26 cellular contexts compared by ENCODE assay signal in genomic region chr13:50094615-50095293, GRCh38.
A peak's percentile ranks its signal among the peaks of the same experiment; 100 is the strongest.
DNase-seq lines count a peak whose midpoint lies in the region; ATAC-seq and TF ChIP-seq lines count a peak whose summit lies in the region.
"Had no signal": no experiment of that assay in that cellular context is flagged by ENCODE, and none has a peak within 500 bp of the region (broad histone marks: within the 10 kb centered on the region; RNA-seq: fewer than 3 reads in every experiment).

No MANE protein-coding gene starts in this region.

- TF ChIP-seq CTCF in MCF 10A (IDR thresholded peaks at IDR 0.05; ENCODE audit: unreplicated experiment) (no peak), breast epithelium (IDR thresholded peaks at IDR 0.05) (no peak), PC-3 (conservative IDR thresholded peaks at IDR 0.05; ENCODE audit: low read depth, low read length) (no peak), fibroblast of the aortic adventitia (IDR thresholded peaks at IDR 0.05; ENCODE audit: insufficient read depth, low read length) (no peak)

- peaks cover 0 to 5% of the 10 kb centered on the region in 2 donors for H3K9me3 ChIP-seq in breast epithelium
- peaks cover 10% of the 10 kb centered on the region for H3K9me3 ChIP-seq in PC-3 (ENCODE audit: low read length)

- DNase-seq in MCF 10A (ENCODE audit: unreplicated experiment) (peak; percentile 10), breast epithelium (ENCODE audit: low spot score in 2 of 2) (no peak), PC-3 (peak; percentile 50), fibroblast of the aortic adventitia (ENCODE audit: low read depth) (peak; percentile 10), SKM-1 (lab: John Stamatoyannopoulos, UW; ENCODE audit: unreplicated experiment) (no peak), mesenteric fat pad (ENCODE audit: low spot score) (no peak)
- no peak for DNase-seq in stimulated activated naive CD8-positive, alpha-beta T cell treated with anti-CD3 and anti-CD28 coated beads, Interleukin-15, amount 100 ng/mL, for 72 hours
- DNase-seq: activated CD4-positive, alpha-beta T cell treated with anti-CD3 and anti-CD28 coated beads, Interleukin-2, amount 50 U/mL, for 48 hours; activated naive CD4-positive, alpha-beta T cell treated with anti-CD3 and anti-CD28 coated beads, Interleukin-2, amount 50 U/mL, for 16 hours; aorta; CD4-positive, alpha-beta T cell; dorsolateral prefrontal cortex; mesendoderm; NCI-H1417; NCI-H2081 treated with DMSO at 0.1 percent for 48 hours; NCI-H774; stimulated activated CD4-positive, alpha-beta T cell treated with anti-CD3 and anti-CD28 coated beads, Interleukin-2, amount 100 ng/mL, for 24 hours had no signal

- no peaks in the 10 kb centered on the region for H3F3A ChIP-seq in PC-3 (ENCODE audit: low read length, unreplicated experiment)

- no peak for TF ChIP-seq POLR2A in breast epithelium (IDR thresholded peaks at IDR 0.05)

- BruUV-seq in MCF 10A (replicated peaks; lab: Mats Ljungman, UMichigan): no TSS peak
- BruUV-seq in PC-3 (replicated peaks; lab: Mats Ljungman, UMichigan): no TSS peak

- H3K27me3 Mint-ChIP-seq in MCF 10A (ENCODE audit: insufficient read depth, unreplicated experiment): no peaks in the 10 kb centered on the region
- no peaks in the 10 kb centered on the region for H3K27me3 Mint-ChIP-seq in stimulated activated naive CD8-positive, alpha-beta T cell treated with anti-CD3 and anti-CD28 coated beads, Interleukin-15, amount 100 ng/mL, for 72 hours
- H3K27me3 Mint-ChIP-seq: CD4-positive, alpha-beta T cell; stimulated activated memory B cell treated with anti-CD40 and anti-IgM and Interleukin-4, amounts not matched to agents 10 μg/mL and 1 μg/mL and 100 μg/mL, for 72 hours had no signal

- H3K4me1 Mint-ChIP-seq in MCF 10A (ENCODE audit: insufficient read depth, unreplicated experiment): no peaks in the 10 kb centered on the region
- H3K4me1 Mint-ChIP-seq in stimulated activated naive CD8-positive, alpha-beta T cell treated with anti-CD3 and anti-CD28 coated beads, Interleukin-15, amount 100 ng/mL, for 72 hours: peaks cover 22% of the 10 kb centered on the region

- no peak overlapping the region for H2AFZ ChIP-seq in PC-3 (ENCODE audit: low read length)

- no peak overlapping the region for H3K27ac Mint-ChIP-seq in MCF 10A (ENCODE audit: low read depth, unreplicated experiment)
- H3K27ac Mint-ChIP-seq in stimulated activated naive CD8-positive, alpha-beta T cell treated with anti-CD3 and anti-CD28 coated beads, Interleukin-15, amount 100 ng/mL, for 72 hours: no peak overlapping the region
- H3K27ac Mint-ChIP-seq: CD4-positive, alpha-beta T cell; stimulated activated memory B cell treated with anti-CD40 and anti-IgM and Interleukin-4, amounts not matched to agents 10 μg/mL and 1 μg/mL and 100 μg/mL, for 72 hours; T-helper 2 cell treated with Interferon-gamma antibody and Interleukin-4, amounts not matched to agents 5 μg/mL and 100 μg/mL, for 36 hours had no signal

- POLR2A ChIA-PET in MCF 10A (lab: Yijun Ruan, JAX) (interaction anchor here (0.6 to 1.6 kb wide), 5 partner anchors 9 to 435 kb away, joined by 3 to 5 read pairs (median 3); no protein-coding TSS in a partner anchor), PC-3 (lab: Charles Lee; ENCODE audit: unreplicated experiment) (no interaction called here)

- H3K9ac ChIP-seq in PC-3 (ENCODE audit: low read length): no peak overlapping the region

- H3K9me2 ChIP-seq in PC-3 (replicated peaks; ENCODE audit: low read length): no peaks in the 10 kb centered on the region

- H3K36me3 Mint-ChIP-seq in MCF 10A (ENCODE audit: insufficient read depth, unreplicated experiment): peaks cover 19% of the 10 kb centered on the region

- H3K4me3 ChIP-seq in breast epithelium (no peak overlapping the region), PC-3 (ENCODE audit: low read length) (no peak overlapping the region), fibroblast of the aortic adventitia (ENCODE audit: low read depth, low read length) (no peak overlapping the region)
- H3K4me3 ChIP-seq: dorsolateral prefrontal cortex, skin epidermis, thoracic aorta had no signal

- no peak overlapping the region for H3K4me2 ChIP-seq in PC-3 (ENCODE audit: low read length)

- intact Hi-C loops in MCF 10A (cut with micrococcal nuclease): no loop called here
- intact Hi-C loops in breast epithelium (cut with DNase I; ENCODE audit: low total_unique reads): no loop called here
- intact Hi-C loops in PC-3 (cut with micrococcal nuclease): no loop called here

- ATAC-seq in PC-3: peak; percentile 59
- peak; percentile 78 for ATAC-seq in stimulated activated naive CD8-positive, alpha-beta T cell treated with anti-CD3 and anti-CD28 coated beads, Interleukin-15, amount 100 ng/mL, for 72 hours
- ATAC-seq: HCT116; left lobe of liver; SK-N-SH treated with all-trans-retinoic acid at 6 μM for 48 hours; stimulated activated memory B cell treated with anti-CD40 and anti-IgM and Interleukin-4, amounts not matched to agents 10 μg/mL and 1 μg/mL and 100 μg/mL, for 72 hours had no signal

- H3K27me3 ChIP-seq in breast epithelium (no peaks in the 10 kb centered on the region), PC-3 (ENCODE audit: low read length) (no peaks in the 10 kb centered on the region)
- H3K27me3 ChIP-seq: dorsolateral prefrontal cortex had no signal

- H3K9me3 Mint-ChIP-seq in MCF 10A (ENCODE audit: unreplicated experiment): peaks cover 14% of the 10 kb centered on the region
- H3K9me3 Mint-ChIP-seq in stimulated activated naive CD8-positive, alpha-beta T cell treated with anti-CD3 and anti-CD28 coated beads, Interleukin-15, amount 100 ng/mL, for 72 hours: peaks cover 13 to 15% of the 10 kb centered on the region in 2 donors

- H3K36me3 ChIP-seq in breast epithelium (no peaks in the 10 kb centered on the region), PC-3 (ENCODE audit: low read depth, low read length) (peaks cover 15% of the 10 kb centered on the region)
- H3K36me3 ChIP-seq: thoracic aorta had no signal

- no peaks in the 10 kb centered on the region for H3K4me1 ChIP-seq in breast epithelium
- no peaks in the 10 kb centered on the region for H3K4me1 ChIP-seq in PC-3 (ENCODE audit: insufficient read depth, low read length)

- H4K20me1 ChIP-seq in PC-3 (ENCODE audit: low read length): no peaks in the 10 kb centered on the region

- H3K79me2 ChIP-seq in PC-3 (ENCODE audit: low read length): peaks cover 60% of the 10 kb centered on the region

- H3K27ac ChIP-seq in breast epithelium (no peak overlapping the region), PC-3 (ENCODE audit: low read length) (no peak overlapping the region)
- H3K27ac ChIP-seq: dorsolateral prefrontal cortex, RWPE1, skin epidermis, thoracic aorta, VCaP had no signal

- no peak overlapping the region for H3K4me3 Mint-ChIP-seq in MCF 10A (ENCODE audit: unreplicated experiment)
- H3K4me3 Mint-ChIP-seq in stimulated activated naive CD8-positive, alpha-beta T cell treated with anti-CD3 and anti-CD28 coated beads, Interleukin-15, amount 100 ng/mL, for 72 hours: no peak overlapping the region
- H3K4me3 Mint-ChIP-seq: CD4-positive, alpha-beta T cell; stimulated activated memory B cell treated with anti-CD40 and anti-IgM and Interleukin-4, amounts not matched to agents 10 μg/mL and 1 μg/mL and 100 μg/mL, for 72 hours; T-helper 2 cell treated with Interferon-gamma antibody and Interleukin-4, amounts not matched to agents 5 μg/mL and 100 μg/mL, for 36 hours had no signal

- CTCF ChIA-PET in MCF 10A (lab: Yijun Ruan, JAX) (interaction anchor here (1.2 to 2.4 kb wide), 2 partner anchors 10 to 116 kb away, joined by 3 to 12 read pairs; no protein-coding TSS in a partner anchor), PC-3 (lab: Charles Lee) (no interaction called here)

Comparison
In these comparisons a context has a peak if more than half of its experiments do, and no peak if none do; other contexts are left out.
1. DNase-seq: peak in MCF 10A (single experiment), PC-3 (single experiment) and fibroblast of the aortic adventitia (single experiment); none in breast epithelium (0 of 2), stimulated activated naive CD8-positive, alpha-beta T cell treated with anti-CD3 and anti-CD28 coated beads, Interleukin-15, amount 100 ng/mL, for 72 hours (0 of 2), SKM-1 (single experiment) and mesenteric fat pad (single experiment).